2 cellular contexts compared by ENCODE assay signal in genomic region chr19:1063909-1064660, GRCh38.
TF ChIP-seq lines count a peak whose summit lies in the region.

No MANE protein-coding gene starts in this region.

TF ChIP-seq in HEK293, 187 proteins besides CTCF, POLR2A, EP300 and RAD21 (continued from another document):
- TF ChIP-seq HIC1 (tag by site-specific recombination; IDR thresholded peaks at IDR 0.05), result 0 out of 2 replicates have a peak, but pooled peaks have one; percentile 39
- TF ChIP-seq ZNF558 (tag by site-specific recombination; IDR thresholded peaks at IDR 0.05), result no peak
- TF ChIP-seq ZNF223 (tag by site-specific recombination; IDR thresholded peaks at IDR 0.05), result peak; percentile 58
- no peak for TF ChIP-seq SP7 (tag by site-specific recombination; IDR thresholded peaks at IDR 0.05)
- peak; percentile 49; the same call in 1 of the 2 replicates for TF ChIP-seq ZFHX2 (tag by site-specific recombination; conservative IDR thresholded peaks at IDR 0.05)

TF ChIP-seq in WTC11, 78 proteins besides CTCF, POLR2A, EP300 and RAD21 (continued from another document):
- TF ChIP-seq PRDM15 (CRISPR knock-in tag; IDR thresholded peaks at IDR 0.05), result no peak
TF ChIP-seq in WTC11: peak in this region for 0.
